8 cellular contexts compared by ENCODE assay signal in genomic region chr9:93451762-93452709, GRCh38. TPM values are rescaled to one million over a fixed set of nuclear protein-coding genes. Genes with fewer than 3 reads are reported as not detected.
DNase-seq lines count a peak whose midpoint lies in the region; ATAC-seq and TF ChIP-seq lines count a peak whose summit lies in the region.

No MANE protein-coding gene starts in this region.

- intact Hi-C loops in esophagus squamous epithelium (cut with DNase I): loop anchor here (5.0 kb wide), 1 partner anchor 115 kb away; no protein-coding TSS in a partner anchor

- peak overlapping the region; percentile 87 to 100 (median 96) for H3K4me3 Mint-ChIP-seq in naive thymus-derived CD8-positive, alpha-beta T cell

- H3K36me3 Mint-ChIP-seq in naive thymus-derived CD8-positive, alpha-beta T cell: peaks cover 0 to 27% (median 5%) of the 10 kb centered on the region in 3 donors

- peak in 3 of 6 experiments; percentile 8 to 44 (median 18) for TF ChIP-seq CTCF in esophagus squamous epithelium (IDR thresholded peaks at IDR 0.05)

- H3K4me2 ChIP-seq in BLaER1 treated with 17β-estradiol and CSF1 and Interleukin-3, amounts not matched to agents 10 nM and 100 nM: peak overlapping the region; percentile 80 to 97 (median 86)

- H3K27ac ChIP-seq in BLaER1 treated with 17β-estradiol and CSF1 and Interleukin-3, amounts not matched to agents 10 nM and 100 nM: peak overlapping the region; percentile 80 to 97 (median 94)
- H3K27ac ChIP-seq in esophagus squamous epithelium: peak overlapping the region; percentile 97 to 100 (median 98)
- H3K27ac ChIP-seq in stomach smooth muscle (ENCODE audit: low read length): peak overlapping the region; percentile 82

- TF ChIP-seq POLR2A in esophagus squamous epithelium (IDR thresholded peaks at IDR 0.05): no peak

- H3K27ac Mint-ChIP-seq in naive thymus-derived CD8-positive, alpha-beta T cell: peak overlapping the region; percentile 83 to 99 (median 94)

- peak; percentile 16 for ATAC-seq in GM21447 (IDR thresholded peaks at IDR 0.05; ENCODE audit: unreplicated experiment)
- peak; percentile 11 to 15 for ATAC-seq in naive thymus-derived CD8-positive, alpha-beta T cell

- H3K9ac ChIP-seq in BLaER1 treated with 17β-estradiol and CSF1 and Interleukin-3, amounts not matched to agents 10 nM and 100 nM: peak overlapping the region; percentile 87 to 98 (median 96)
- H3K9ac ChIP-seq in stomach smooth muscle (ENCODE audit: low read length in 2 of 2): peak overlapping the region; percentile 89 to 91

- peaks cover 0 to 63% (median 33%) of the 10 kb centered on the region in 11 experiments; a peak in 14 of 22 replicates for H4K20me1 ChIP-seq in BLaER1 treated with 17β-estradiol and CSF1 and Interleukin-3, amounts not matched to agents 10 nM and 100 nM

- 0% methylated on average over 10 to 16 of the region's 108 CpGs for WGBS in esophagus squamous epithelium, 2 donors

- H3K4me1 ChIP-seq in BLaER1 treated with 17β-estradiol and CSF1 and Interleukin-3, amounts not matched to agents 10 nM and 100 nM: peaks cover 26 to 49% (median 32%) of the 10 kb centered on the region in 10 experiments
- peaks cover 21 to 51% (median 30%) of the 10 kb centered on the region in 3 donors for H3K4me1 ChIP-seq in esophagus squamous epithelium
- peaks cover 36% of the 10 kb centered on the region for H3K4me1 ChIP-seq in stomach smooth muscle (ENCODE audit: control insufficient read depth, insufficient read depth, low read length)

- H3K4me3 ChIP-seq in BLaER1 treated with 17β-estradiol and CSF1 and Interleukin-3, amounts not matched to agents 10 nM and 100 nM: peak overlapping the region; percentile 86 to 100 (median 97)
- peak overlapping the region; percentile 72 to 93 (median 86) for H3K4me3 ChIP-seq in esophagus squamous epithelium
- peak overlapping the region; percentile 88 to 94 for H3K4me3 ChIP-seq in stomach smooth muscle (ENCODE audit: low read length in 2 of 2)

- no peaks in the 10 kb centered on the region; a peak in 1 of 22 replicates for H3K9me3 ChIP-seq in BLaER1 treated with 17β-estradiol and CSF1 and Interleukin-3, amounts not matched to agents 10 nM and 100 nM (replicated peaks in 1 of 11)
- H3K9me3 ChIP-seq in esophagus squamous epithelium (no peaks in the 10 kb centered on the region), stomach smooth muscle (ENCODE audit: control insufficient read depth in 2 of 2, low read length in 2 of 2) (no peaks in the 10 kb centered on the region)

- no peaks in the 10 kb centered on the region for H3K27me3 Mint-ChIP-seq in naive thymus-derived CD8-positive, alpha-beta T cell

- peaks cover 25 to 60% (median 53%) of the 10 kb centered on the region in 4 donors for H3K4me1 Mint-ChIP-seq in naive thymus-derived CD8-positive, alpha-beta T cell

- DNase-seq in NCI-H226: peak; percentile 18
- DNase-seq in activated T-cell treated with anti-CD3 and anti-CD28 coated beads, Interleukin-2, amount 50 U/mL, for 48 hours: peak; percentile 68 to 72
- no peak for DNase-seq in esophagus squamous epithelium (lab: John Stamatoyannopoulos, UW)
- DNase-seq in naive thymus-derived CD8-positive, alpha-beta T cell: peak; percentile 1 to 65 (median 36)
- no peak for DNase-seq in NCI-H2029 treated with DMSO at 0.1 percent for 48 hours (lab: John Stamatoyannopoulos, UW)

- peaks cover 27 to 60% (median 44%) of the 10 kb centered on the region in 11 experiments for H3K36me3 ChIP-seq in BLaER1 treated with 17β-estradiol and CSF1 and Interleukin-3, amounts not matched to agents 10 nM and 100 nM
- H3K36me3 ChIP-seq in esophagus squamous epithelium (peaks cover 0 to 29% (median 14%) of the 10 kb centered on the region in 3 donors), stomach smooth muscle (ENCODE audit: control insufficient read depth in 2 of 2, insufficient read depth in 2 of 2, low read length in 2 of 2) (peaks cover 10 to 11% of the 10 kb centered on the region in 2 donors)

- POLR2A ChIA-PET in naive thymus-derived CD8-positive, alpha-beta T cell (lab: Charles Lee): interaction anchor here (1.2 to 2.8 kb wide), 5 partner anchors 10 to 501 kb away, joined by 3 to 15 read pairs (median 3); no protein-coding TSS in a partner anchor

- no peaks in the 10 kb centered on the region for H3K9me3 Mint-ChIP-seq in naive thymus-derived CD8-positive, alpha-beta T cell

- no peaks in the 10 kb centered on the region for H3K27me3 ChIP-seq in BLaER1 treated with 17β-estradiol and CSF1 and Interleukin-3, amounts not matched to agents 10 nM and 100 nM
- no peaks in the 10 kb centered on the region for H3K27me3 ChIP-seq in esophagus squamous epithelium
- no peaks in the 10 kb centered on the region for H3K27me3 ChIP-seq in stomach smooth muscle (ENCODE audit: control insufficient read depth in 1 of 2, insufficient read depth in 2 of 2, low read length in 2 of 2)

RNA-seq across cellular contexts. Expression of gene FAM120A, which starts 0.6 kb away (rescaled TPM):
- 10 to 100 TPM; 56.5 to 82.3 (median 65.7) TPM for total RNA-seq in esophagus squamous epithelium
- 10 to 100 TPM; 82.2 to 85.4 TPM for total RNA-seq in naive thymus-derived CD8-positive, alpha-beta T cell
- polyA plus RNA-seq in naive thymus-derived CD8-positive, alpha-beta T cell: 10 to 100 TPM in 1 of 3 donors, 1 to 10 TPM in 2; 7.8 to 10.7 (median 10.0) TPM

RNA-seq across cellular contexts. Expression of gene FAM120AOS, which starts 1.3 kb away (rescaled TPM):
- 10 to 100 TPM; 18.0 to 33.6 (median 24.4) TPM for total RNA-seq in esophagus squamous epithelium
- 10 to 100 TPM; 49.7 to 54.6 TPM for total RNA-seq in naive thymus-derived CD8-positive, alpha-beta T cell
- 10 to 100 TPM; 49.3 to 59.7 (median 55.7) TPM for polyA plus RNA-seq in naive thymus-derived CD8-positive, alpha-beta T cell

Comparison
In these comparisons a context has a peak if more than half of its experiments do, and no peak if none do; other contexts are left out.
1. DNase-seq: peak in NCI-H226 (single experiment), activated T-cell treated with anti-CD3 and anti-CD28 coated beads, Interleukin-2, amount 50 U/mL, for 48 hours (2 of 2) and naive thymus-derived CD8-positive, alpha-beta T cell (10 of 10); none in esophagus squamous epithelium (single experiment) and NCI-H2029 treated with DMSO at 0.1 percent for 48 hours (single experiment).
2. Peak in every context shown above with its lines, with median percentiles within 50 percentile points of each other: H3K27ac ChIP-seq and H3K4me3 ChIP-seq.